In genomic region chr17:41865596-41865893, GRCh38 we compare ENCODE assay signal across 9 cellular contexts. TPM values are rescaled to one million over a fixed set of nuclear protein-coding genes. Genes with fewer than 3 reads are reported as not detected.
DNase-seq lines count a peak whose midpoint lies in the region; ATAC-seq and TF ChIP-seq lines count a peak whose summit lies in the region.
"Had no signal": no experiment of that assay in that cellular context is flagged by ENCODE, and none has a peak within 500 bp of the region (broad histone marks: within the 10 kb centered on the region; RNA-seq: fewer than 3 reads in every experiment).

No MANE protein-coding gene starts in this region.

- peak overlapping the region; percentile 84 to 96 (median 90); a peak in 18 of 20 replicates for H3K4me3 ChIP-seq in BLaER1 treated with 17β-estradiol and CSF1 and Interleukin-3, amounts not matched to agents 10 nM and 100 nM
- H3K4me3 ChIP-seq in Karpas-422 (ENCODE audit: low read length) (no peak overlapping the region; the same call in 1 of the 2 replicates), coronary artery (peak overlapping the region; percentile 96), neural cell (ENCODE audit: low read length) (peak overlapping the region; percentile 95)

- H3K4me3 Mint-ChIP-seq in stimulated activated effector memory CD8-positive, alpha-beta T cell treated with anti-CD3 and anti-CD28 coated beads, Interleukin-12 subunit alpha, Interleukin-12 subunit beta, amount 100 ng/mL, for 72 hours, result no peak overlapping the region
- H3K4me3 Mint-ChIP-seq: activated T-cell treated with anti-CD3 and anti-CD28 coated beads, Interleukin-2, amount 50 U/mL, for 24 hours had no signal

- H3K4me2 ChIP-seq in BLaER1 treated with 17β-estradiol and CSF1 and Interleukin-3, amounts not matched to agents 10 nM and 100 nM, result peak overlapping the region; percentile 25 to 99 (median 79); a peak in 20 of 22 replicates
- H3K4me2 ChIP-seq in Karpas-422 (ENCODE audit: low read depth, low read length, poor library complexity, severe bottlenecking) (peak overlapping the region; percentile 87), neural cell (ENCODE audit: low read length) (peak overlapping the region; percentile 71)

- H3K9me3 Mint-ChIP-seq in stimulated activated effector memory CD8-positive, alpha-beta T cell treated with anti-CD3 and anti-CD28 coated beads, Interleukin-12 subunit alpha, Interleukin-12 subunit beta, amount 100 ng/mL, for 72 hours, result no peaks in the 10 kb centered on the region
- H3K9me3 Mint-ChIP-seq: activated T-cell treated with anti-CD3 and anti-CD28 coated beads, Interleukin-2, amount 50 U/mL, for 24 hours had no signal

- H3F3A ChIP-seq in neural cell (ENCODE audit: insufficient read depth, low read length, poor library complexity, severe bottlenecking), result no peaks in the 10 kb centered on the region

- peaks cover 21% of the 10 kb centered on the region for H3K4me1 Mint-ChIP-seq in stimulated activated effector memory CD8-positive, alpha-beta T cell treated with anti-CD3 and anti-CD28 coated beads, Interleukin-12 subunit alpha, Interleukin-12 subunit beta, amount 100 ng/mL, for 72 hours

- H3K27ac ChIP-seq in BLaER1 treated with 17β-estradiol and CSF1 and Interleukin-3, amounts not matched to agents 10 nM and 100 nM, result peak overlapping the region in 6 of 11 experiments; percentile 85 to 94 (median 92); a peak in 7 of 22 replicates
- H3K27ac ChIP-seq in Karpas-422 (ENCODE audit: low read length) (no peak overlapping the region), coronary artery (peak overlapping the region in 1 of 2 donors; percentile 95), neural cell (ENCODE audit: low read length) (peak overlapping the region; percentile 96)

- peak overlapping the region; percentile 64 to 96 (median 93); a peak in 19 of 22 replicates for H3K9ac ChIP-seq in BLaER1 treated with 17β-estradiol and CSF1 and Interleukin-3, amounts not matched to agents 10 nM and 100 nM
- H3K9ac ChIP-seq in Karpas-422 (ENCODE audit: low read length) (peak overlapping the region; percentile 49), neural cell (ENCODE audit: low read length) (peak overlapping the region; percentile 91)

- H3K36me3 Mint-ChIP-seq in stimulated activated effector memory CD8-positive, alpha-beta T cell treated with anti-CD3 and anti-CD28 coated beads, Interleukin-12 subunit alpha, Interleukin-12 subunit beta, amount 100 ng/mL, for 72 hours, result peaks cover 48% of the 10 kb centered on the region

- H2AFZ ChIP-seq in Karpas-422 (ENCODE audit: low read length) (no peak overlapping the region), neural cell (ENCODE audit: low read depth, low read length) (no peak overlapping the region)

- ATAC-seq in stimulated activated effector memory CD8-positive, alpha-beta T cell treated with anti-CD3 and anti-CD28 coated beads, Interleukin-12 subunit alpha, Interleukin-12 subunit beta, amount 100 ng/mL, for 72 hours, result no peak

- TF ChIP-seq CTCF in coronary artery (IDR thresholded peaks at IDR 0.05) (no peak), neural cell (IDR thresholded peaks at IDR 0.05; ENCODE audit: poor library complexity, severe bottlenecking) (peak; percentile 43)

- DNase-seq in Karpas-422, result no peak
- DNase-seq in coronary artery (ENCODE audit: low spot score), result no peak
- DNase-seq in NCI-H1048 (lab: John Stamatoyannopoulos, UW), result no peak
- no peak for DNase-seq in stimulated activated CD4-positive, alpha-beta T cell treated with anti-CD3 and anti-CD28 coated beads, Interleukin-4, amount 100 ng/mL, for 24 hours
- no peak for DNase-seq in stimulated activated effector memory CD8-positive, alpha-beta T cell treated with anti-CD3 and anti-CD28 coated beads, Interleukin-12 subunit alpha, Interleukin-12 subunit beta, amount 100 ng/mL, for 72 hours (ENCODE audit: low spot score in 2 of 2)
- DNase-seq in hepatic stellate cell (ENCODE audit: low spot score), result no peak

- H3K4me1 ChIP-seq in BLaER1 treated with 17β-estradiol and CSF1 and Interleukin-3, amounts not matched to agents 10 nM and 100 nM, result peaks cover 34 to 42% (median 37%) of the 10 kb centered on the region in 10 experiments
- H3K4me1 ChIP-seq in Karpas-422 (ENCODE audit: low read length), result peaks cover 31% of the 10 kb centered on the region

- no peak overlapping the region for H3K27ac Mint-ChIP-seq in stimulated activated effector memory CD8-positive, alpha-beta T cell treated with anti-CD3 and anti-CD28 coated beads, Interleukin-12 subunit alpha, Interleukin-12 subunit beta, amount 100 ng/mL, for 72 hours
- H3K27ac Mint-ChIP-seq: activated T-cell treated with anti-CD3 and anti-CD28 coated beads, Interleukin-2, amount 50 U/mL, for 24 hours had no signal

- H3K27me3 ChIP-seq in BLaER1 treated with 17β-estradiol and CSF1 and Interleukin-3, amounts not matched to agents 10 nM and 100 nM, result no peaks in the 10 kb centered on the region
- H3K27me3 ChIP-seq in Karpas-422 (ENCODE audit: low read length) (no peaks in the 10 kb centered on the region), neural cell (ENCODE audit: insufficient read depth, low read depth, low read length) (no peaks in the 10 kb centered on the region)

- TF ChIP-seq EP300 in neural cell (conservative IDR thresholded peaks at IDR 0.05; ENCODE audit: poor library complexity, severe bottlenecking), result no peak

- H3K36me3 ChIP-seq in BLaER1 treated with 17β-estradiol and CSF1 and Interleukin-3, amounts not matched to agents 10 nM and 100 nM, result peaks cover 39 to 44% (median 42%) of the 10 kb centered on the region in 11 experiments
- H3K36me3 ChIP-seq in Karpas-422 (ENCODE audit: insufficient read depth, low read length), result peaks cover 18% of the 10 kb centered on the region
- no peaks in the 10 kb centered on the region for H3K36me3 ChIP-seq in neural cell (ENCODE audit: insufficient read depth, low read length)

- H3K9me2 ChIP-seq in Karpas-422 (replicated peaks; ENCODE audit: insufficient read depth, low read length), result no peaks in the 10 kb centered on the region
- no peaks in the 10 kb centered on the region for H3K9me2 ChIP-seq in neural cell (ENCODE audit: insufficient read depth, low read length)

- H4K20me1 ChIP-seq in BLaER1 treated with 17β-estradiol and CSF1 and Interleukin-3, amounts not matched to agents 10 nM and 100 nM, result peaks cover 27 to 54% (median 44%) of the 10 kb centered on the region in 11 experiments; a peak in 21 of 22 replicates
- H4K20me1 ChIP-seq in Karpas-422 (ENCODE audit: insufficient read depth, low read depth, low read length), result peaks cover 13% of the 10 kb centered on the region; the same call in 1 of the 2 replicates
- no peaks in the 10 kb centered on the region for H4K20me1 ChIP-seq in neural cell (ENCODE audit: insufficient read depth)

- peaks cover 44% of the 10 kb centered on the region for H3K79me2 ChIP-seq in Karpas-422 (ENCODE audit: low read length)
- H3K79me2 ChIP-seq in neural cell (replicated peaks; ENCODE audit: insufficient read depth, low read length), result peaks cover 32% of the 10 kb centered on the region

- no peak for TF ChIP-seq RAD21 in neural cell (conservative IDR thresholded peaks at IDR 0.05)

- no peaks in the 10 kb centered on the region for H3K9me3 ChIP-seq in BLaER1 treated with 17β-estradiol and CSF1 and Interleukin-3, amounts not matched to agents 10 nM and 100 nM (replicated peaks in 1 of 11)
- H3K9me3 ChIP-seq in Karpas-422 (ENCODE audit: low read length) (no peaks in the 10 kb centered on the region), neural cell (ENCODE audit: low read length) (no peaks in the 10 kb centered on the region)

TF ChIP-seq in neural cell, 6 proteins besides CTCF, POLR2A, EP300 and RAD21:
- TF ChIP-seq SMC3 (conservative IDR thresholded peaks at IDR 0.05; ENCODE audit: poor library complexity), result no peak
- TF ChIP-seq EZH2 (IDR thresholded peaks at IDR 0.05; ENCODE audit: borderline replicate concordance, insufficient read depth, low read length, poor library complexity, severe bottlenecking), result no peak
- peak; percentile 46 for TF ChIP-seq MXI1 (conservative IDR thresholded peaks at IDR 0.05; ENCODE audit: poor library complexity, severe bottlenecking)
TF ChIP-seq in neural cell: peak in this region for 1.

RNA-seq across cellular contexts. Expression of gene KLHL11, which starts 0.3 kb away (rescaled TPM):
- 14.3 and 19.0 TPM in 2 replicates for total RNA-seq in Karpas-422 (2014; rRNA removed; shearing (Covaris generic); ENCODE audit: low replicate concordance)
- polyA plus RNA-seq in neural cell, result 30.3 and 31.1 TPM in 2 replicates
- polyA minus RNA-seq in neural cell, result 94.0 and 102 TPM in 2 replicates

RNA-seq across cellular contexts. Expression of gene KLHL10, which starts 27.9 kb away (rescaled TPM):
- total RNA-seq in Karpas-422 (2014; rRNA removed; shearing (Covaris generic); ENCODE audit: low replicate concordance), result 0.29 TPM in 1 of 2 replicates, not detected in the other
- polyA plus RNA-seq in neural cell, result 0.22 TPM in 1 of 2 replicates, not detected in the other
- not detected in 2 replicates for polyA minus RNA-seq in neural cell

RNA-seq across cellular contexts. Expression of gene NT5C3B, which starts 29.5 kb away (rescaled TPM):
- total RNA-seq in Karpas-422 (2014; rRNA removed; shearing (Covaris generic); ENCODE audit: low replicate concordance), result 10.5 and 17.8 TPM in 2 replicates
- polyA plus RNA-seq in neural cell, result 272 and 281 TPM in 2 replicates
- polyA minus RNA-seq in neural cell, result 169 and 177 TPM in 2 replicates

RNA-seq across cellular contexts. Expression of gene FKBP10, which starts 52.7 kb away (rescaled TPM):
- total RNA-seq in Karpas-422 (2014; rRNA removed; shearing (Covaris generic); ENCODE audit: low replicate concordance), result 0.54 and 1.9 TPM in 2 replicates
- 3.5 and 7.6 TPM in 2 replicates for polyA plus RNA-seq in neural cell
- 2.9 and 3.1 TPM in 2 replicates for polyA minus RNA-seq in neural cell

RNA-seq across cellular contexts. Expression of gene ACLY, which starts 53.2 kb away (rescaled TPM):
- 173 and 212 TPM in 2 replicates for total RNA-seq in Karpas-422 (2014; rRNA removed; shearing (Covaris generic); ENCODE audit: low replicate concordance)
- polyA plus RNA-seq in neural cell, result 136 and 148 TPM in 2 replicates
- 196 and 204 TPM in 2 replicates for polyA minus RNA-seq in neural cell
